Comparison of ENCODE assay signal across 1 cellular context in the genomic region with DNA sequence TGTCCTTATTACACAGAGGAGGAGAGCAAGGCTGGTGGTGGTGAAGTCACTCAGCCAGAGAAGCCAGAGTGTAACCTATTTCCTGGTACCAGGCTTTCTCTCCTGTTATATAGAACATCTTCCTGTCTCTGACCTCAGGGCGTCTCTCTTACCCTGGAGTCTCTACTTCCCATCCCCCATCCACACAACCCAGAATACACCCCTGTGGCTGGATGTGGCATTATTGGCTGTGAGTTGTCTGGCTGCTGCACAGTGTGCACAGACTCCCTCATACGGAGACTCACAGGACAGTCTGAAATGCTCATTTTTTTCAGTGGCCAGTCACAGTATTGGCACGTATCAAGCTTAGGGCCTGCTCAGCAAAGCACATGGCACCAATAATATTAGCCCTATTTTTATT.
TF ChIP-seq lines count a peak whose summit lies in the region.

No MANE protein-coding gene starts in this region.

TF ChIP-seq in WTC11, 78 proteins besides CTCF, POLR2A, EP300 and RAD21 (continued from another document):
- TF ChIP-seq, protein P1, sequence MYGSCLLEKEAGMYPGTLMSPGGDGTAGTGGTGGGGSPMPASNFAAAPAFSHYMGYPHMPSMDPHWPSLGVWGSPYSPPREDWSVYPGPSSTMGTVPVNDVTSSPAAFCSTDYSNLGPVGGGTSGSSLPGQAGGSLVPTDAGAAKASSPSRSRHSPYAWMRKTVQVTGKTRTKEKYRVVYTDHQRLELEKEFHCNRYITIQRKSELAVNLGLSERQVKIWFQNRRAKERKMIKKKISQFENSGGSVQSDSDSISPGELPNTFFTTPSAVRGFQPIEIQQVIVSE (CRISPR knock-in tag; IDR thresholded peaks at IDR 0.05; ENCODE audit: borderline replicate concordance), result no peak
- TF ChIP-seq, protein P2, sequence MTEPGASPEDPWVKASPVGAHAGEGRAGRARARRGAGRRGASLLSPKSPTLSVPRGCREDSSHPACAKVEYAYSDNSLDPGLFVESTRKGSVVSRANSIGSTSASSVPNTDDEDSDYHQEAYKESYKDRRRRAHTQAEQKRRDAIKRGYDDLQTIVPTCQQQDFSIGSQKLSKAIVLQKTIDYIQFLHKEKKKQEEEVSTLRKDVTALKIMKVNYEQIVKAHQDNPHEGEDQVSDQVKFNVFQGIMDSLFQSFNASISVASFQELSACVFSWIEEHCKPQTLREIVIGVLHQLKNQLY (CRISPR knock-in tag; IDR thresholded peaks at IDR 0.05), result no peak
- TF ChIP-seq, protein P3, sequence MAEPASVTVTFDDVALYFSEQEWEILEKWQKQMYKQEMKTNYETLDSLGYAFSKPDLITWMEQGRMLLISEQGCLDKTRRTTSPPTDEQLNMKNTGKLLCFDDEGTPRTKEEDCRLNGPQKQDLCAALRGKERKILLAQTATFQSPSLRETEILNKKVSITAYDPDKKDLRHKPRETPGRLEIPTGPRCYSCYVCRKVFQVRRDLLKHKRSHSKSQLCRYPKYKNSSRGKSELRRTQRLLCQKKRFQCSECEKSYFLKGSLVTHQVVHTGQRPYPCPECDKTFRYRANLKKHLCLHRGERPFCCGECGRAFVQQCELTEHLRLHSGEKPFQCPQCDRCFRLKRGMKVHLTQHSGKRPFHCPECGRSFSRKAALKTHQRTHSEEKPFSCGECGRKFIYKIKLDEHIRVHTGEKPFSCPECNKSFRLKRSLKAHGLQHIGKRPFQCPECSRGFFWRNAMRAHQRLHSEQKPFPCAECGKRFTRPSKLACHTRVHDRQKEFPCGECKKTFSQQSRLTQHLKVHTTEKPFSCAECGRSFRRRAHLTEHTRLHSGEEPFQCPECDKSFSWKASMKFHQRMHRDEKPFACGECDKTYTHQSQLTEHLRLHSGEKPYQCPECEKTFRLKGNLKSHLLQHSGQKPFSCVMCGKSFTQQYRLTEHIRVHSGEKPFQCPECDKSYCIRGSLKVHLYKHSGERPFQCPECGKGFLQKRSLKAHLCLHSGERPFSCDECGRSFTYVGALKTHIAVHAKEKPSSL (CRISPR knock-in tag; conservative IDR thresholded peaks at IDR 0.05), result no peak
- TF ChIP-seq, protein P4, sequence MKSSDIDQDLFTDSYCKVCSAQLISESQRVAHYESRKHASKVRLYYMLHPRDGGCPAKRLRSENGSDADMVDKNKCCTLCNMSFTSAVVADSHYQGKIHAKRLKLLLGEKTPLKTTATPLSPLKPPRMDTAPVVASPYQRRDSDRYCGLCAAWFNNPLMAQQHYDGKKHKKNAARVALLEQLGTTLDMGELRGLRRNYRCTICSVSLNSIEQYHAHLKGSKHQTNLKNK (CRISPR knock-in tag; IDR thresholded peaks at IDR 0.05), result no peak
- TF ChIP-seq SOX15 (CRISPR knock-in tag; IDR thresholded peaks at IDR 0.05) (no peak), GTF2I (CRISPR knock-in tag; conservative IDR thresholded peaks at IDR 0.05) (no peak)
